ENCODE assay signal across 13 cellular contexts in the genomic region with DNA sequence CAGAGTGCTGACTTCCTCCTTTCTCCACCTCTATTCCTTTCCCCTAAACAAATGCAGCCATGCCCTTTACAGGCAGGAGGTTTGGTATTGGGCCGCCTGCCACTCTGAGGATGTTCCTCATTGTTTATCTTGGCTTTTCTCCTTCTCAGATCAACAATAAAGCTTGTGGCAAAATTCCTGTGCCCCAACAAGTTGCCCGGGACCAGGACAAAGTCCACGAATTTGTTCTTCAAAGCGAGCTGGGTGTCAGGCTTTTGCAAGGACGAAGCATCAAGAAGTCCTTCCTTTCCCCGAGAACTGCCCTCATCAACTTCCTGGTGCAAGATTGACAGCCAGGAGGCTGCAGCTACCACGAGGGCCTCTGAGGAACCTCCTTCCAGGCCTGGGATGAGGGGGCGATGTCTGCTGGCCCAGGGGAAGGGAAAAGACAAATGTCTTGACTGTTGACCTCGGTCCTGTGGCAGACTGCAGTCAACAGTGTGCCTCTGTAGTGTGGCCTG. TPM values are rescaled to one million over a fixed set of nuclear protein-coding genes. Genes with fewer than 3 reads are reported as not detected.
A peak's percentile ranks its signal among the peaks of the same experiment; 100 is the strongest.
DNase-seq lines count a peak whose midpoint lies in the region; ATAC-seq, FAIRE-seq and TF ChIP-seq lines count a peak whose summit lies in the region.
"Had no signal": no experiment of that assay in that cellular context is flagged by ENCODE, and none has a peak within 500 bp of the region (broad histone marks: within the 10 kb centered on the region; RNA-seq: fewer than 3 reads in every experiment).

No MANE protein-coding gene starts in this region.

- H3K9me3 ChIP-seq in left ventricle myocardium inferior (replicated peaks), result no peaks in the 10 kb centered on the region
- H3K9me3 ChIP-seq in mucosa of descending colon, result no peaks in the 10 kb centered on the region
- no peaks in the 10 kb centered on the region for H3K9me3 ChIP-seq in upper lobe of left lung

- H3K4me1 ChIP-seq in left ventricle myocardium inferior (peaks cover 83% of the 10 kb centered on the region), mucosa of descending colon (ENCODE audit: low read depth) (no peaks in the 10 kb centered on the region), upper lobe of left lung (peaks cover 49 to 57% (median 52%) of the 10 kb centered on the region in 4 donors)

- peak in 1 of 4 donors; percentile 5 for TF ChIP-seq POLR2A in upper lobe of left lung (IDR thresholded peaks at IDR 0.05)

- peaks cover 12% of the 10 kb centered on the region for H3K4me1 Mint-ChIP-seq in activated T-cell treated with anti-CD3 and anti-CD28 coated beads, Interleukin-2, amount 50 U/mL, for 72 hours (ENCODE audit: low read depth)

- H3K27me3 Mint-ChIP-seq in activated T-cell treated with anti-CD3 and anti-CD28 coated beads, Interleukin-2, amount 50 U/mL, for 72 hours (ENCODE audit: low read depth), result no peaks in the 10 kb centered on the region
- H3K27me3 Mint-ChIP-seq: IgD-negative memory B cell; naive thymus-derived CD8-positive, alpha-beta T cell had no signal

- H3K27ac ChIP-seq in left ventricle myocardium inferior (replicated peaks), result peak overlapping the region; percentile 90
- peak overlapping the region; percentile 11 for H3K27ac ChIP-seq in caudate nucleus (ENCODE audit: low read depth, low read length)
- H3K27ac ChIP-seq in upper lobe of left lung, result peak overlapping the region; percentile 63 to 75 (median 73)

- no peaks in the 10 kb centered on the region for H3K9me3 Mint-ChIP-seq in activated T-cell treated with anti-CD3 and anti-CD28 coated beads, Interleukin-2, amount 50 U/mL, for 72 hours
- H3K9me3 Mint-ChIP-seq: activated naive CD4-positive, alpha-beta T cell treated with anti-CD3 and anti-CD28 coated beads, Interleukin-2, amount 50 U/mL, for 72 hours; IgD-negative memory B cell; naive thymus-derived CD8-positive, alpha-beta T cell had no signal

- H3K36me3 ChIP-seq in left ventricle myocardium inferior (peaks cover 7% of the 10 kb centered on the region), mucosa of descending colon (ENCODE audit: low read depth) (no peaks in the 10 kb centered on the region), upper lobe of left lung (peaks cover 0 to 7% (median 0%) of the 10 kb centered on the region in 4 donors)

- ATAC-seq in left ventricle myocardium superior, result no peak
- peak; percentile 61 for ATAC-seq in mucosa of descending colon
- no peak for ATAC-seq in upper lobe of left lung (ENCODE audit: low FRiP score in 2 of 2)
- ATAC-seq in activated T-cell treated with anti-CD3 and anti-CD28 coated beads, Interleukin-2, amount 50 U/mL, for 72 hours (replicated peaks in 1 of 2), result no peak
- no peak for ATAC-seq in GM21360 (IDR thresholded peaks at IDR 0.05; ENCODE audit: unreplicated experiment)
- ATAC-seq: naive thymus-derived CD8-positive, alpha-beta T cell had no signal

- no peaks in the 10 kb centered on the region for H3K27me3 ChIP-seq in left ventricle myocardium inferior (ENCODE audit: low read depth)
- no peaks in the 10 kb centered on the region for H3K27me3 ChIP-seq in upper lobe of left lung

- H3K4me3 ChIP-seq in left ventricle myocardium inferior (no peak overlapping the region), mucosa of descending colon (no peak overlapping the region), upper lobe of left lung (no peak overlapping the region)

- no peaks in the 10 kb centered on the region for H3K36me3 Mint-ChIP-seq in activated T-cell treated with anti-CD3 and anti-CD28 coated beads, Interleukin-2, amount 50 U/mL, for 72 hours (ENCODE audit: insufficient read depth in 2 of 2)
- H3K36me3 Mint-ChIP-seq: activated naive CD4-positive, alpha-beta T cell treated with anti-CD3 and anti-CD28 coated beads, Interleukin-2, amount 50 U/mL, for 72 hours had no signal

- H3K4me3 Mint-ChIP-seq in activated T-cell treated with anti-CD3 and anti-CD28 coated beads, Interleukin-2, amount 50 U/mL, for 72 hours, result no peak overlapping the region
- H3K4me3 Mint-ChIP-seq: naive thymus-derived CD8-positive, alpha-beta T cell had no signal

- no peak for FAIRE-seq in RCC 7860 (lab: Jason Lieb, UNC)

- TF ChIP-seq EP300 in upper lobe of left lung (IDR thresholded peaks at IDR 0.05), result no peak

- intact Hi-C loops in left ventricle myocardium inferior (cut with micrococcal nuclease) (no loop called here), left ventricle myocardium superior (cut with micrococcal nuclease) (no loop called here), mucosa of descending colon (cut with DNase I, micrococcal nuclease) (no loop called here)

- H3K27ac Mint-ChIP-seq in activated T-cell treated with anti-CD3 and anti-CD28 coated beads, Interleukin-2, amount 50 U/mL, for 72 hours, result no peak overlapping the region

- WGBS in upper lobe of left lung, 2 donors, result 48 to 55% methylated on average over 9 of the region's 9 CpGs

- DNase-seq in left ventricle myocardium inferior (no peak), left ventricle myocardium superior (no peak), caudate nucleus (lab: John Stamatoyannopoulos, UW) (no peak), mucosa of descending colon (no peak), upper lobe of left lung (no peak), RCC 7860 (ENCODE audit: low spot score) (no peak)
- no peak for DNase-seq in activated T-cell treated with anti-CD3 and anti-CD28 coated beads, Interleukin-2, amount 50 U/mL, for 72 hours
- DNase-seq: cortex of kidney, SHP77 had no signal

- TF ChIP-seq CTCF in left ventricle myocardium inferior (IDR thresholded peaks at IDR 0.05; ENCODE audit: borderline replicate concordance) (no peak), mucosa of descending colon (IDR thresholded peaks at IDR 0.05) (no peak), upper lobe of left lung (IDR thresholded peaks at IDR 0.05) (no peak)

RNA-seq across cellular contexts. Expression of a gene that starts 47.3 kb away (rescaled TPM):
- 27.8 TPM for total RNA-seq in left ventricle myocardium inferior
- total RNA-seq in left ventricle myocardium superior, result 31.9 TPM
- total RNA-seq in mucosa of descending colon, result 10 to 100 TPM; 36.0 to 40.9 (median 38.9) TPM
- 100 to 1,000 TPM in 2 of 6 donors, 10 to 100 TPM in 4; 78.6 to 176 (median 87.8) TPM for total RNA-seq in upper lobe of left lung
- total RNA-seq in activated T-cell treated with anti-CD3 and anti-CD28 coated beads, Interleukin-2, amount 50 U/mL, for 72 hours, result 10 to 100 TPM; 32.3 to 33.7 TPM

Comparison
In these comparisons a context has a peak if more than half of its experiments do, and no peak if none do; other contexts are left out.
1. H3K27ac ChIP-seq: peak in every context shown above with its lines; median percentile 90 in left ventricle myocardium inferior; 73 in upper lobe of left lung; 11 in caudate nucleus.